In the genomic region with DNA sequence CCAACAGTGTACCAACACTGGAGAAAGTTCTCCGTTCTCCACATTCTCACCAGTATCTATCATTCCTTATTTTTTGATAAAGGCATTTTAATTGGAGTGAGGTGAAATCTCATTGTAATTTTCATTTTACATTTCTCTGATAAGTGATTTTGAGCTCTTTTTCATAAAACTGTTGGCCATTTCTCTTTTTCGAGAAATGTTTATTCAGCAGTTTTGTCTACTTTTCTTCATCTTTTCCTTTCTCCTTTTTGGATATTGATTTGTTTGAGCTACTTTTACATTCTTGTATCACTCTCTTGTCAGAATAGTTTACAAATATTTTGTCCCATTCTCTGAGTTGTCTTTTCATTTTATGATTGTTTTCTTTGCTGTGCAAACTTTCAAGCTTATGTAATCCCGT, we compare ENCODE assay signal across 37 cellular contexts.
"Had no signal": no experiment of that assay in that cellular context is flagged by ENCODE, and none has a peak within 500 bp of the region (broad histone marks: within the 10 kb centered on the region; RNA-seq: fewer than 3 reads in every experiment).

No MANE protein-coding gene starts in this region.

- H3K27ac ChIP-seq: ascending aorta, cardiac muscle cell, VCaP had no signal

- H3K9me3 Mint-ChIP-seq: activated B cell treated with CpG ODN at 0.5 μM for 24 hours; activated CD4-positive, alpha-beta T cell treated with anti-CD3 and anti-CD28 coated beads, Interleukin-2, amount 10 ng/mL, durations not matched to agents 7 days and 5 days; T-helper 1 cell treated with Interleukin-12 subunit alpha and Interleukin-12 subunit beta and Interleukin-4 antibody, amounts not matched to agents 30 μg/mL and 1 μg/mL, for 36 hours had no signal

- H3K4me3 ChIP-seq: ascending aorta, cardiac muscle cell had no signal

- H3K9me3 ChIP-seq: ascending aorta had no signal

- H3K27me3 Mint-ChIP-seq: activated B cell treated with CpG ODN at 0.5 μM for 24 hours; activated CD4-positive, alpha-beta memory T cell treated with anti-CD3 and anti-CD28 coated beads, Interleukin-2, amount 10 ng/mL, durations not matched to agents 7 days and 5 days; activated CD4-positive, alpha-beta T cell treated with anti-CD3 and anti-CD28 coated beads for 36 hours; activated CD4-positive, alpha-beta T cell treated with anti-CD3 and anti-CD28 coated beads, Interleukin-2, amount 10 ng/mL, durations not matched to agents 7 days and 5 days; activated CD8-positive, alpha-beta memory T cell treated with anti-CD3 and anti-CD28 coated beads, Interleukin-2, amount 10 ng/mL, durations not matched to agents 7 days and 5 days; activated naive CD4-positive, alpha-beta T cell treated with anti-CD3 and anti-CD28 coated beads, Interleukin-2, amount 10 ng/mL, durations not matched to agents 7 days and 5 days; activated naive CD4-positive, alpha-beta T cell treated with anti-CD3 and anti-CD28 coated beads, Interleukin-2, amount 50 U/mL, for 24 hours; activated naive CD8-positive, alpha-beta T cell; activated naive CD8-positive, alpha-beta T cell treated with anti-CD3 and anti-CD28 coated beads, Interleukin-2, amount 10 ng/mL, durations not matched to agents 7 days and 5 days; activated naive CD8-positive, alpha-beta T cell treated with anti-CD3 and anti-CD28 coated beads, Interleukin-2, amount 50 U/mL, for 24 hours; activated T-cell treated with anti-CD3 and anti-CD28 coated beads, Interleukin-2, amount 50 U/mL, for 24 hours; central memory CD8-positive, alpha-beta T cell had no signal

- H3K4me3 Mint-ChIP-seq: activated B cell treated with CpG ODN at 0.5 μM for 24 hours; activated CD4-positive, alpha-beta memory T cell treated with anti-CD3 and anti-CD28 coated beads, Interleukin-2, amount 10 ng/mL, durations not matched to agents 7 days and 5 days; activated CD4-positive, alpha-beta T cell treated with anti-CD3 and anti-CD28 coated beads for 36 hours; activated CD4-positive, alpha-beta T cell treated with anti-CD3 and anti-CD28 coated beads, Interleukin-2, amount 10 ng/mL, durations not matched to agents 7 days and 5 days; activated CD8-positive, alpha-beta memory T cell treated with anti-CD3 and anti-CD28 coated beads, Interleukin-2, amount 10 ng/mL, durations not matched to agents 7 days and 5 days; activated CD8-positive, alpha-beta T cell treated with anti-CD3 and anti-CD28 coated beads, Interleukin-2, amount 10 ng/mL, durations not matched to agents 7 days and 5 days; activated naive CD4-positive, alpha-beta T cell treated with anti-CD3 and anti-CD28 coated beads, Interleukin-2, amount 10 ng/mL, durations not matched to agents 7 days and 5 days; activated naive CD4-positive, alpha-beta T cell treated with anti-CD3 and anti-CD28 coated beads, Interleukin-2, amount 50 U/mL, for 24 hours; activated naive CD8-positive, alpha-beta T cell; activated naive CD8-positive, alpha-beta T cell treated with anti-CD3 and anti-CD28 coated beads, Interleukin-2, amount 10 ng/mL, durations not matched to agents 7 days and 5 days; activated naive CD8-positive, alpha-beta T cell treated with anti-CD3 and anti-CD28 coated beads, Interleukin-2, amount 50 U/mL, for 24 hours; activated T-cell treated with anti-CD3 and anti-CD28 coated beads, Interleukin-2, amount 50 U/mL, for 24 hours; brain; central memory CD8-positive, alpha-beta T cell; T-helper 1 cell treated with Interleukin-12 subunit alpha and Interleukin-12 subunit beta and Interleukin-4 antibody, amounts not matched to agents 30 μg/mL and 1 μg/mL, for 36 hours; T-helper 2 cell treated with Interferon-gamma antibody and Interleukin-4, amounts not matched to agents 5 μg/mL and 100 μg/mL, for 36 hours had no signal

- FAIRE-seq: bronchial epithelial cell, TTC549 had no signal

- H3K27ac Mint-ChIP-seq: activated B cell treated with CpG ODN at 0.5 μM for 24 hours; activated CD4-positive, alpha-beta memory T cell treated with anti-CD3 and anti-CD28 coated beads, Interleukin-2, amount 10 ng/mL, durations not matched to agents 7 days and 5 days; activated CD4-positive, alpha-beta T cell treated with anti-CD3 and anti-CD28 coated beads for 36 hours; activated CD4-positive, alpha-beta T cell treated with anti-CD3 and anti-CD28 coated beads, Interleukin-2, amount 10 ng/mL, durations not matched to agents 7 days and 5 days; activated CD8-positive, alpha-beta memory T cell treated with anti-CD3 and anti-CD28 coated beads, Interleukin-2, amount 10 ng/mL, durations not matched to agents 7 days and 5 days; activated CD8-positive, alpha-beta T cell treated with anti-CD3 and anti-CD28 coated beads, Interleukin-2, amount 10 ng/mL, durations not matched to agents 7 days and 5 days; activated naive CD4-positive, alpha-beta T cell treated with anti-CD3 and anti-CD28 coated beads, Interleukin-2, amount 10 ng/mL, durations not matched to agents 7 days and 5 days; activated naive CD4-positive, alpha-beta T cell treated with anti-CD3 and anti-CD28 coated beads, Interleukin-2, amount 50 U/mL, for 24 hours; activated naive CD8-positive, alpha-beta T cell; activated naive CD8-positive, alpha-beta T cell treated with anti-CD3 and anti-CD28 coated beads, Interleukin-2, amount 10 ng/mL, durations not matched to agents 7 days and 5 days; activated naive CD8-positive, alpha-beta T cell treated with anti-CD3 and anti-CD28 coated beads, Interleukin-2, amount 50 U/mL, for 24 hours; activated T-cell treated with anti-CD3 and anti-CD28 coated beads, Interleukin-2, amount 50 U/mL, for 24 hours; activated T-helper 2 cell treated with anti-CD3 and anti-CD28 coated beads, Interferon-gamma antibody, Interleukin-2, Interleukin-4, amounts not matched to agents 10 μg/mL and 5 μg/mL and 100 μg/mL, durations not matched to agents 14 hours and 24 hours and 36 hours; brain; T-helper 1 cell treated with Interleukin-12 subunit alpha and Interleukin-12 subunit beta and Interleukin-4 antibody, amounts not matched to agents 30 μg/mL and 1 μg/mL, for 36 hours; T-helper 2 cell treated with Interferon-gamma antibody and Interleukin-4, amounts not matched to agents 5 μg/mL and 100 μg/mL, for 36 hours had no signal

- H3K36me3 Mint-ChIP-seq: activated CD8-positive, alpha-beta memory T cell treated with anti-CD3 and anti-CD28 coated beads, Interleukin-2, amount 10 ng/mL, durations not matched to agents 7 days and 5 days; activated naive CD4-positive, alpha-beta T cell treated with anti-CD3 and anti-CD28 coated beads, Interleukin-2, amount 10 ng/mL, durations not matched to agents 7 days and 5 days; activated naive CD4-positive, alpha-beta T cell treated with anti-CD3 and anti-CD28 coated beads, Interleukin-2, amount 50 U/mL, for 24 hours; activated naive CD8-positive, alpha-beta T cell; activated naive CD8-positive, alpha-beta T cell treated with anti-CD3 and anti-CD28 coated beads, Interleukin-2, amount 10 ng/mL, durations not matched to agents 7 days and 5 days; brain had no signal

- H3K36me3 ChIP-seq: ascending aorta, cardiac muscle cell had no signal

- H3K27me3 ChIP-seq: ascending aorta, cardiac muscle cell had no signal

- DNase-seq: activated B cell treated with CpG ODN at 0.5 μM for 24 hours; activated CD4-positive, alpha-beta memory T cell treated with anti-CD3 and anti-CD28 coated beads, Interleukin-2, amount 10 ng/mL, durations not matched to agents 7 days and 5 days; activated CD4-positive, alpha-beta T cell treated with anti-CD3 and anti-CD28 coated beads for 1 hour; activated CD4-positive, alpha-beta T cell treated with anti-CD3 and anti-CD28 coated beads for 36 hours; activated CD4-positive, alpha-beta T cell treated with anti-CD3 and anti-CD28 coated beads for 48 hours; activated CD4-positive, alpha-beta T cell treated with anti-CD3 and anti-CD28 coated beads, Interleukin-2, amount 10 ng/mL, durations not matched to agents 7 days and 5 days; activated CD4-positive, alpha-beta T cell treated with anti-CD3 and anti-CD28 coated beads, Interleukin-2, amount 50 U/mL, for 48 hours; activated CD8-positive, alpha-beta memory T cell treated with anti-CD3 and anti-CD28 coated beads for 24 hours; activated CD8-positive, alpha-beta memory T cell treated with anti-CD3 and anti-CD28 coated beads, Interleukin-2, amount 10 ng/mL, durations not matched to agents 7 days and 5 days; activated CD8-positive, alpha-beta memory T cell treated with anti-CD3 and anti-CD28 coated beads, Interleukin-2, amount 50 U/mL, for 48 hours; activated CD8-positive, alpha-beta T cell treated with anti-CD3 and anti-CD28 coated beads, Interleukin-2, amount 10 ng/mL, durations not matched to agents 7 days and 5 days; activated effector memory CD4-positive, alpha-beta T cell treated with Interleukin-2 at 50 U/mL for 16 hours; activated gamma-delta T cell; activated naive CD4-positive, alpha-beta T cell treated with anti-CD3 and anti-CD28 coated beads, Interleukin-2, amount 10 ng/mL, durations not matched to agents 7 days and 5 days; activated naive CD4-positive, alpha-beta T cell treated with Interleukin-2 at 50 U/mL for 16 hours; activated naive CD8-positive, alpha-beta T cell treated with anti-CD3 and anti-CD28 coated beads, Interleukin-2, amount 10 ng/mL, durations not matched to agents 7 days and 5 days; activated naive CD8-positive, alpha-beta T cell treated with anti-CD3 and anti-CD28 coated beads, Interleukin-2, amount 50 U/mL, for 24 hours; activated T-cell treated with anti-CD3 and anti-CD28 coated beads, Interleukin-2, amount 50 U/mL, for 24 hours; activated T-cell treated with anti-CD3 and anti-CD28 coated beads, Interleukin-2, amount 50 U/mL, for 48 hours; amygdala; anterior cingulate cortex; caudate nucleus; cerebellar nuclear complex; T-helper 2 cell; T-helper 9 cell had no signal

- ATAC-seq: activated CD4-positive, alpha-beta T cell treated with anti-CD3 and anti-CD28 coated beads for 36 hours; activated CD8-positive, alpha-beta memory T cell treated with anti-CD3 and anti-CD28 coated beads, Interleukin-2, amount 10 ng/mL, durations not matched to agents 7 days and 5 days; activated CD8-positive, alpha-beta T cell treated with anti-CD3 and anti-CD28 coated beads, Interleukin-2, amount 10 ng/mL, durations not matched to agents 7 days and 5 days; activated naive CD8-positive, alpha-beta T cell treated with anti-CD3 and anti-CD28 coated beads, Interleukin-2, amount 50 U/mL, for 24 hours had no signal

- H3K4me1 ChIP-seq: ascending aorta had no signal

- H3K4me1 Mint-ChIP-seq: activated B cell treated with CpG ODN at 0.5 μM for 24 hours; activated CD4-positive, alpha-beta memory T cell treated with anti-CD3 and anti-CD28 coated beads, Interleukin-2, amount 10 ng/mL, durations not matched to agents 7 days and 5 days; activated CD4-positive, alpha-beta T cell treated with anti-CD3 and anti-CD28 coated beads for 36 hours; activated CD4-positive, alpha-beta T cell treated with anti-CD3 and anti-CD28 coated beads, Interleukin-2, amount 10 ng/mL, durations not matched to agents 7 days and 5 days; activated CD8-positive, alpha-beta memory T cell treated with anti-CD3 and anti-CD28 coated beads, Interleukin-2, amount 10 ng/mL, durations not matched to agents 7 days and 5 days; activated naive CD4-positive, alpha-beta T cell treated with anti-CD3 and anti-CD28 coated beads, Interleukin-2, amount 10 ng/mL, durations not matched to agents 7 days and 5 days; activated naive CD4-positive, alpha-beta T cell treated with anti-CD3 and anti-CD28 coated beads, Interleukin-2, amount 50 U/mL, for 24 hours; activated naive CD8-positive, alpha-beta T cell treated with anti-CD3 and anti-CD28 coated beads, Interleukin-2, amount 10 ng/mL, durations not matched to agents 7 days and 5 days; activated naive CD8-positive, alpha-beta T cell treated with anti-CD3 and anti-CD28 coated beads, Interleukin-2, amount 50 U/mL, for 24 hours; central memory CD8-positive, alpha-beta T cell had no signal
